1 cellular context compared by ENCODE assay signal in the genomic region with DNA sequence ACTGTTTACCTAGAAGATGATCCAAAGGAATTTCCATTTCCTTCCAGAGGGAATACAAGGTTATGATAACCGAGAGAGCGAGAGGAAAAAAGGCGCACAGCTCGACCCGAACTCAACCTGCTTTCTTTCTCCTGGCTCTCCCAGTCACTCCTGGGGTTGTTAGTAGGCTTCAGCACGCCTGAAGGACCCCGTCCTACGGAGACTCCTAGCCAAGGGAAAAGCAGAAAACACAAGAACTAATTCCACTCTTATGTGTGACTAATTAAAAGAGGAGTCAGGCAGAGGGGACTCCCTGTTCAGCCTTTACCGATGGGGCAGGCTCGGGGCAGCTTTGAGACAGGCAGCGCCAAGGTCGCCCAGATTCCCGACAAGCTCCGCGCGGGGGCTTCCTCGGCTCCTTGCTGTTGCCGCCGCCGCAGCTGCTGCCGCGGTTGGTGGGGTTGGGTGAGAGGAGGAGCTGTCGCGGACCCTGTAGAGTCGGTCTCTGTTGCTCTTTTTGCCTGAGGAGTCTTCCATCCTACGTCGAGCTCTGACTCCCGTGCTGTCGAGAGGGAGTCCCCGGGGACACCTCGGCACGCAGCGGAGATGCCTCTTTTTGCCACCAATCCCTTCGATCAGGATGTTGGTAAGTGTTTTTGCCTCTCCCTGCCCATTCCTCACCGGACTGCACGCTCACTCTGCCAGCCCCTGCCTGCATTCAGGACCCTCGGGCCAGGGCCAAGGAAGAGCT.
A peak's percentile ranks its signal among the peaks of the same experiment; 100 is the strongest.
TF ChIP-seq lines count a peak whose summit lies in the region.

A gene (plus strand): TSS at position 397 of the 730 bp plus-strand sequence. CDS start 189 bp downstream, at position 586.

TF ChIP-seq in HepG2, 621 proteins besides CTCF, POLR2A, EP300 and RAD21 (continued from another document and continues in another):
- TF ChIP-seq, protein P1, sequence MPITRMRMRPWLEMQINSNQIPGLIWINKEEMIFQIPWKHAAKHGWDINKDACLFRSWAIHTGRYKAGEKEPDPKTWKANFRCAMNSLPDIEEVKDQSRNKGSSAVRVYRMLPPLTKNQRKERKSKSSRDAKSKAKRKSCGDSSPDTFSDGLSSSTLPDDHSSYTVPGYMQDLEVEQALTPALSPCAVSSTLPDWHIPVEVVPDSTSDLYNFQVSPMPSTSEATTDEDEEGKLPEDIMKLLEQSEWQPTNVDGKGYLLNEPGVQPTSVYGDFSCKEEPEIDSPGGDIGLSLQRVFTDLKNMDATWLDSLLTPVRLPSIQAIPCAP (CRISPR knock-in tag; IDR thresholded peaks at IDR 0.05; ENCODE audit: low read depth) = no peak
- TF ChIP-seq SPEN (CRISPR knock-in tag; IDR thresholded peaks at IDR 0.05; ENCODE audit: low read depth) (peak; percentile 75), NR2C2 (CRISPR knock-in tag; IDR thresholded peaks at IDR 0.05; ENCODE audit: borderline replicate concordance) (no peak), ZNF251 (CRISPR knock-in tag; IDR thresholded peaks at IDR 0.05) (no peak), IRX3 (CRISPR knock-in tag; IDR thresholded peaks at IDR 0.05; ENCODE audit: borderline replicate concordance, low read depth) (no peak), SIN3A (IDR thresholded peaks at IDR 0.05; ENCODE audit: borderline replicate concordance, low read depth, low read length) (peak; percentile 23; the same call in 1 of the 2 replicates), ZNF562 (CRISPR knock-in tag; IDR thresholded peaks at IDR 0.05; ENCODE audit: borderline replicate concordance) (no peak), ZNF572 (CRISPR knock-in tag; IDR thresholded peaks at IDR 0.05) (no peak), ZNF777 (CRISPR knock-in tag; IDR thresholded peaks at IDR 0.05) (no peak; the same call in none of the 2 replicates), ZNF790 (CRISPR knock-in tag; IDR thresholded peaks at IDR 0.05; ENCODE audit: borderline replicate concordance) (peak; percentile 9; the same call in 1 of the 2 replicates), GABPA (IDR thresholded peaks at IDR 0.05; ENCODE audit: low read depth, low read length) (no peak), GABPA (CRISPR knock-in tag; IDR thresholded peaks at IDR 0.05; ENCODE audit: low read depth) (peak; percentile 42), HDAC6 (IDR thresholded peaks at IDR 0.05; ENCODE audit: low read depth, low read length) (peak; percentile 98; the same call in 1 of the 2 replicates), BCL6 (CRISPR knock-in tag; IDR thresholded peaks at IDR 0.05) (no peak), KDM5A (IDR thresholded peaks at IDR 0.05; ENCODE audit: borderline replicate concordance, low read length) (peak; percentile 92), CBFB (CRISPR knock-in tag; IDR thresholded peaks at IDR 0.05) (peak; percentile 40; the same call in 1 of the 2 replicates), ATF7 (IDR thresholded peaks at IDR 0.05) (no peak), ATF7 (CRISPR knock-in tag; IDR thresholded peaks at IDR 0.05) (no peak), ZNF782 (CRISPR knock-in tag; IDR thresholded peaks at IDR 0.05; ENCODE audit: borderline replicate concordance) (no peak), ZNF501 (CRISPR knock-in tag; IDR thresholded peaks at IDR 0.05) (0 out of 2 replicates have a peak, but pooled peaks have one; percentile 81), WIZ (CRISPR knock-in tag; IDR thresholded peaks at IDR 0.05) (peak; percentile 72; the same call in 1 of the 2 replicates), MAFG (CRISPR knock-in tag; IDR thresholded peaks at IDR 0.05) (no peak), ZNF564 (CRISPR knock-in tag; IDR thresholded peaks at IDR 0.05) (0 out of 2 replicates have a peak, but pooled peaks have one; percentile 35), ZNF850 (CRISPR knock-in tag; conservative IDR thresholded peaks at IDR 0.05) (no peak), MYC (CRISPR knock-in tag; IDR thresholded peaks at IDR 0.05; ENCODE audit: borderline replicate concordance) (no peak; the same call in 1 of the 2 replicates), NFIB (CRISPR knock-in tag; IDR thresholded peaks at IDR 0.05; ENCODE audit: borderline replicate concordance) (no peak), ZIK1 (CRISPR knock-in tag; IDR thresholded peaks at IDR 0.05; ENCODE audit: borderline replicate concordance, low read depth) (no peak), KLF11 (CRISPR knock-in tag; IDR thresholded peaks at IDR 0.05) (peak; percentile 15; the same call in 1 of the 2 replicates), ZFP36 (IDR thresholded peaks at IDR 0.05; ENCODE audit: borderline replicate concordance, low read depth, low read length, partially characterized antibody) (no peak), ZNF335 (CRISPR knock-in tag; IDR thresholded peaks at IDR 0.05) (peak; percentile 100), ELF3 (CRISPR knock-in tag; IDR thresholded peaks at IDR 0.05) (no peak; the same call in 1 of the 2 replicates), RBAK (CRISPR knock-in tag; IDR thresholded peaks at IDR 0.05) (peak; percentile 19; the same call in 1 of the 2 replicates), DNMT3B (CRISPR knock-in tag; conservative IDR thresholded peaks at IDR 0.05) (peak; percentile 42; the same call in 1 of the 2 replicates), ZNF546 (CRISPR knock-in tag; conservative IDR thresholded peaks at IDR 0.05) (no peak), CC2D1A (CRISPR knock-in tag; IDR thresholded peaks at IDR 0.05) (no peak)
- TF ChIP-seq, protein P2, sequence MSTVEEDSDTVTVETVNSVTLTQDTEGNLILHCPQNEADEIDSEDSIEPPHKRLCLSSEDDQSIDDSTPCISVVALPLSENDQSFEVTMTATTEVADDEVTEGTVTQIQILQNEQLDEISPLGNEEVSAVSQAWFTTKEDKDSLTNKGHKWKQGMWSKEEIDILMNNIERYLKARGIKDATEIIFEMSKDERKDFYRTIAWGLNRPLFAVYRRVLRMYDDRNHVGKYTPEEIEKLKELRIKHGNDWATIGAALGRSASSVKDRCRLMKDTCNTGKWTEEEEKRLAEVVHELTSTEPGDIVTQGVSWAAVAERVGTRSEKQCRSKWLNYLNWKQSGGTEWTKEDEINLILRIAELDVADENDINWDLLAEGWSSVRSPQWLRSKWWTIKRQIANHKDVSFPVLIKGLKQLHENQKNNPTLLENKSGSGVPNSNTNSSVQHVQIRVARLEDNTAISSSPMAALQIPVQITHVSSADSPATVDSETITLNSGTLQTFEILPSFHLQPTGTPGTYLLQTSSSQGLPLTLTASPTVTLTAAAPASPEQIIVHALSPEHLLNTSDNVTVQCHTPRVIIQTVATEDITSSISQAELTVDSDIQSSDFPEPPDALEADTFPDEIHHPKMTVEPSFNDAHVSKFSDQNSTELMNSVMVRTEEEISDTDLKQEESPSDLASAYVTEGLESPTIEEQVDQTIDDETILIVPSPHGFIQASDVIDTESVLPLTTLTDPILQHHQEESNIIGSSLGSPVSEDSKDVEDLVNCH (CRISPR knock-in tag; IDR thresholded peaks at IDR 0.05) = no peak
- TF ChIP-seq, protein P3, sequence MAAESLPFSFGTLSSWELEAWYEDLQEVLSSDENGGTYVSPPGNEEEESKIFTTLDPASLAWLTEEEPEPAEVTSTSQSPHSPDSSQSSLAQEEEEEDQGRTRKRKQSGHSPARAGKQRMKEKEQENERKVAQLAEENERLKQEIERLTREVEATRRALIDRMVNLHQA (CRISPR knock-in tag; IDR thresholded peaks at IDR 0.05) = no peak
- TF ChIP-seq, protein P4, sequence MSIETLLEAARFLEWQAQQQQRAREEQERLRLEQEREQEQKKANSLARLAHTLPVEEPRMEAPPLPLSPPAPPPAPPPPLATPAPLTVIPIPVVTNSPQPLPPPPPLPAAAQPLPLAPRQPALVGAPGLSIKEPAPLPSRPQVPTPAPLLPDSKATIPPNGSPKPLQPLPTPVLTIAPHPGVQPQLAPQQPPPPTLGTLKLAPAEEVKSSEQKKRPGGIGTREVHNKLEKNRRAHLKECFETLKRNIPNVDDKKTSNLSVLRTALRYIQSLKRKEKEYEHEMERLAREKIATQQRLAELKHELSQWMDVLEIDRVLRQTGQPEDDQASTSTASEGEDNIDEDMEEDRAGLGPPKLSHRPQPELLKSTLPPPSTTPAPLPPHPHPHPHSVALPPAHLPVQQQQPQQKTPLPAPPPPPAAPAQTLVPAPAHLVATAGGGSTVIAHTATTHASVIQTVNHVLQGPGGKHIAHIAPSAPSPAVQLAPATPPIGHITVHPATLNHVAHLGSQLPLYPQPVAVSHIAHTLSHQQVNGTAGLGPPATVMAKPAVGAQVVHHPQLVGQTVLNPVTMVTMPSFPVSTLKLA (IDR thresholded peaks at IDR 0.05) = no peak
- TF ChIP-seq, protein P5, sequence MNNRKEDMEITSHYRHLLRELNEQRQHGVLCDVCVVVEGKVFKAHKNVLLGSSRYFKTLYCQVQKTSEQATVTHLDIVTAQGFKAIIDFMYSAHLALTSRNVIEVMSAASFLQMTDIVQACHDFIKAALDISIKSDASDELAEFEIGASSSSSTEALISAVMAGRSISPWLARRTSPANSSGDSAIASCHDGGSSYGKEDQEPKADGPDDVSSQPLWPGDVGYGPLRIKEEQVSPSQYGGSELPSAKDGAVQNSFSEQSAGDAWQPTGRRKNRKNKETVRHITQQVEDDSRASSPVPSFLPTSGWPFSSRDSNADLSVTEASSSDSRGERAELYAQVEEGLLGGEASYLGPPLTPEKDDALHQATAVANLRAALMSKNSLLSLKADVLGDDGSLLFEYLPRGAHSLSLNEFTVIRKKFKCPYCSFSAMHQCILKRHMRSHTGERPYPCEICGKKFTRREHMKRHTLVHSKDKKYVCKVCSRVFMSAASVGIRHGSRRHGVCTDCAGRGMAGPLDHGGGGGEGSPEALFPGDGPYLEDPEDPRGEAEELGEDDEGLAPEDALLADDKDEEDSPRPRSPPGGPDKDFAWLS (CRISPR knock-in tag; IDR thresholded peaks at IDR 0.05; ENCODE audit: borderline replicate concordance) = no peak
- TF ChIP-seq, protein P6, sequence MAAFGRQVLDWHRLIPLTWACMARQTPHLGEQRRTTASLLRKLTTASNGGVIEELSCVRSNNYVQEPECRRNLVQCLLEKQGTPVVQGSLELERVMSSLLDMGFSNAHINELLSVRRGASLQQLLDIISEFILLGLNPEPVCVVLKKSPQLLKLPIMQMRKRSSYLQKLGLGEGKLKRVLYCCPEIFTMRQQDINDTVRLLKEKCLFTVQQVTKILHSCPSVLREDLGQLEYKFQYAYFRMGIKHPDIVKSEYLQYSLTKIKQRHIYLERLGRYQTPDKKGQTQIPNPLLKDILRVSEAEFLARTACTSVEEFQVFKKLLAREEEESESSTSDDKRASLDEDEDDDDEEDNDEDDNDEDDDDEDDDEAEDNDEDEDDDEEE (CRISPR knock-in tag; IDR thresholded peaks at IDR 0.05) = no peak
- TF ChIP-seq, protein P7, sequence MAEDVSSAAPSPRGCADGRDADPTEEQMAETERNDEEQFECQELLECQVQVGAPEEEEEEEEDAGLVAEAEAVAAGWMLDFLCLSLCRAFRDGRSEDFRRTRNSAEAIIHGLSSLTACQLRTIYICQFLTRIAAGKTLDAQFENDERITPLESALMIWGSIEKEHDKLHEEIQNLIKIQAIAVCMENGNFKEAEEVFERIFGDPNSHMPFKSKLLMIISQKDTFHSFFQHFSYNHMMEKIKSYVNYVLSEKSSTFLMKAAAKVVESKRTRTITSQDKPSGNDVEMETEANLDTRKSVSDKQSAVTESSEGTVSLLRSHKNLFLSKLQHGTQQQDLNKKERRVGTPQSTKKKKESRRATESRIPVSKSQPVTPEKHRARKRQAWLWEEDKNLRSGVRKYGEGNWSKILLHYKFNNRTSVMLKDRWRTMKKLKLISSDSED (CRISPR knock-in tag; IDR thresholded peaks at IDR 0.05) = no peak
- TF ChIP-seq, protein P8, sequence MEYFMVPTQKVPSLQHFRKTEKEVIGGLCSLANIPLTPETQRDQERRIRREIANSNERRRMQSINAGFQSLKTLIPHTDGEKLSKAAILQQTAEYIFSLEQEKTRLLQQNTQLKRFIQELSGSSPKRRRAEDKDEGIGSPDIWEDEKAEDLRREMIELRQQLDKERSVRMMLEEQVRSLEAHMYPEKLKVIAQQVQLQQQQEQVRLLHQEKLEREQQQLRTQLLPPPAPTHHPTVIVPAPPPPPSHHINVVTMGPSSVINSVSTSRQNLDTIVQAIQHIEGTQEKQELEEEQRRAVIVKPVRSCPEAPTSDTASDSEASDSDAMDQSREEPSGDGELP (IDR thresholded peaks at IDR 0.05; ENCODE audit: borderline replicate concordance, low read depth) = peak; percentile 57; the same call in 1 of the 2 replicates
- TF ChIP-seq, protein P9, sequence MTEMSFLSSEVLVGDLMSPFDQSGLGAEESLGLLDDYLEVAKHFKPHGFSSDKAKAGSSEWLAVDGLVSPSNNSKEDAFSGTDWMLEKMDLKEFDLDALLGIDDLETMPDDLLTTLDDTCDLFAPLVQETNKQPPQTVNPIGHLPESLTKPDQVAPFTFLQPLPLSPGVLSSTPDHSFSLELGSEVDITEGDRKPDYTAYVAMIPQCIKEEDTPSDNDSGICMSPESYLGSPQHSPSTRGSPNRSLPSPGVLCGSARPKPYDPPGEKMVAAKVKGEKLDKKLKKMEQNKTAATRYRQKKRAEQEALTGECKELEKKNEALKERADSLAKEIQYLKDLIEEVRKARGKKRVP (CRISPR knock-in tag; IDR thresholded peaks at IDR 0.05) = no peak
- TF ChIP-seq, protein P10, sequence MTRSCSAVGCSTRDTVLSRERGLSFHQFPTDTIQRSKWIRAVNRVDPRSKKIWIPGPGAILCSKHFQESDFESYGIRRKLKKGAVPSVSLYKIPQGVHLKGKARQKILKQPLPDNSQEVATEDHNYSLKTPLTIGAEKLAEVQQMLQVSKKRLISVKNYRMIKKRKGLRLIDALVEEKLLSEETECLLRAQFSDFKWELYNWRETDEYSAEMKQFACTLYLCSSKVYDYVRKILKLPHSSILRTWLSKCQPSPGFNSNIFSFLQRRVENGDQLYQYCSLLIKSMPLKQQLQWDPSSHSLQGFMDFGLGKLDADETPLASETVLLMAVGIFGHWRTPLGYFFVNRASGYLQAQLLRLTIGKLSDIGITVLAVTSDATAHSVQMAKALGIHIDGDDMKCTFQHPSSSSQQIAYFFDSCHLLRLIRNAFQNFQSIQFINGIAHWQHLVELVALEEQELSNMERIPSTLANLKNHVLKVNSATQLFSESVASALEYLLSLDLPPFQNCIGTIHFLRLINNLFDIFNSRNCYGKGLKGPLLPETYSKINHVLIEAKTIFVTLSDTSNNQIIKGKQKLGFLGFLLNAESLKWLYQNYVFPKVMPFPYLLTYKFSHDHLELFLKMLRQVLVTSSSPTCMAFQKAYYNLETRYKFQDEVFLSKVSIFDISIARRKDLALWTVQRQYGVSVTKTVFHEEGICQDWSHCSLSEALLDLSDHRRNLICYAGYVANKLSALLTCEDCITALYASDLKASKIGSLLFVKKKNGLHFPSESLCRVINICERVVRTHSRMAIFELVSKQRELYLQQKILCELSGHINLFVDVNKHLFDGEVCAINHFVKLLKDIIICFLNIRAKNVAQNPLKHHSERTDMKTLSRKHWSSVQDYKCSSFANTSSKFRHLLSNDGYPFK (CRISPR knock-in tag; IDR thresholded peaks at IDR 0.05; ENCODE audit: borderline replicate concordance) = peak; percentile 69
- TF ChIP-seq, protein P11, sequence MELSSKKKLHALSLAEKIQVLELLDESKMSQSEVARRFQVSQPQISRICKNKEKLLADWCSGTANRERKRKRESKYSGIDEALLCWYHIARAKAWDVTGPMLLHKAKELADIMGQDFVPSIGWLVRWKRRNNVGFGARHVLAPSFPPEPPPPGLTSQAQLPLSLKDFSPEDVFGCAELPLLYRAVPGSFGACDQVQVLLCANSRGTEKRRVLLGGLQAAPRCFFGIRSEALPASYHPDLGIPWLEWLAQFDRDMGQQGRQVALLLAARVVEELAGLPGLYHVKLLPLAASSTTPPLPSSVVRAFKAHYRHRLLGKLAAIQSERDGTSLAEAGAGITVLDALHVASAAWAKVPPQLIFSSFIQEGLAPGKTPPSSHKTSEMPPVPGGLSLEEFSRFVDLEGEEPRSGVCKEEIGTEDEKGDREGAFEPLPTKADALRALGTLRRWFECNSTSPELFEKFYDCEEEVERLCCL (CRISPR knock-in tag; IDR thresholded peaks at IDR 0.05; ENCODE audit: borderline replicate concordance) = 0 out of 2 replicates have a peak, but pooled peaks have one; percentile 37
